In genomic region chr18:44742741-44743311, GRCh38 we compare ENCODE assay signal across 8 cellular contexts.
DNase-seq lines count a peak whose midpoint lies in the region; ATAC-seq and TF ChIP-seq lines count a peak whose summit lies in the region.

No MANE protein-coding gene starts in this region.

- H3K27ac Mint-ChIP-seq in MCF 10A (ENCODE audit: low read depth, unreplicated experiment) = no peak overlapping the region

- H3K4me3 Mint-ChIP-seq in MCF 10A (ENCODE audit: unreplicated experiment) = no peak overlapping the region

- POLR2A ChIA-PET in MCF 10A (lab: Yijun Ruan, JAX) = interaction anchor here (0.6 to 0.9 kb wide), 2 partner anchors 79 to 339 kb away, joined by 3 read pairs; no protein-coding TSS in a partner anchor

- CTCF ChIA-PET in MCF 10A (lab: Yijun Ruan, JAX) = interaction anchor here (0.6 to 1.1 kb wide), 4 partner anchors 80 to 464 kb away, joined by 3 read pairs; no protein-coding TSS in a partner anchor

- ATAC-seq in HG03135 (IDR thresholded peaks at IDR 0.05; ENCODE audit: unreplicated experiment) = no peak
- ATAC-seq in GM19035 (IDR thresholded peaks at IDR 0.05; ENCODE audit: unreplicated experiment) = no peak

- BruUV-seq in MCF 10A (replicated peaks; lab: Mats Ljungman, UMichigan) = no TSS peak

- H3K4me1 Mint-ChIP-seq in MCF 10A (ENCODE audit: insufficient read depth, unreplicated experiment) = peaks cover 22% of the 10 kb centered on the region

- H3K4me3 ChIP-seq in fibroblast of the aortic adventitia (ENCODE audit: low read depth, low read length) = no peak overlapping the region

- no peaks in the 10 kb centered on the region for H3K9me3 Mint-ChIP-seq in MCF 10A (ENCODE audit: unreplicated experiment)

- in situ Hi-C loops in KBM-7 (cut with MboI; ENCODE audit: low pct_unique_long_range_greater_than_20kb, low sequenced_read_pairs) = no loop called here

- no peaks in the 10 kb centered on the region for H3K36me3 Mint-ChIP-seq in MCF 10A (ENCODE audit: insufficient read depth, unreplicated experiment)

- intact Hi-C loops in MCF 10A (cut with micrococcal nuclease) = no loop called here

- DNase-seq in Daoy (ENCODE audit: low read depth) (peak; percentile 35), NCI-H774 (lab: John Stamatoyannopoulos, UW) (peak; percentile 70), fibroblast of the aortic adventitia (ENCODE audit: low read depth) (peak; percentile 79), retina (peak; percentile 64), MCF 10A (ENCODE audit: unreplicated experiment) (no peak), KBM-7 (no peak)

- H3K27me3 Mint-ChIP-seq in MCF 10A (ENCODE audit: insufficient read depth, unreplicated experiment) = no peaks in the 10 kb centered on the region

- no peak for TF ChIP-seq CTCF in fibroblast of the aortic adventitia (IDR thresholded peaks at IDR 0.05; ENCODE audit: insufficient read depth, low read length)
- no peak for TF ChIP-seq CTCF in MCF 10A (IDR thresholded peaks at IDR 0.05; ENCODE audit: unreplicated experiment)

Comparison
In these comparisons a context has a peak if more than half of its experiments do, and no peak if none do; other contexts are left out.
1. DNase-seq: peak in Daoy (single experiment), NCI-H774 (single experiment), fibroblast of the aortic adventitia (single experiment) and retina (single experiment); none in MCF 10A (single experiment) and KBM-7 (single experiment).